7 cellular contexts compared by ENCODE assay signal in genomic region chr17:36653374-36653773, GRCh38.
"Had no signal": no experiment of that assay in that cellular context is flagged by ENCODE, and none has a peak within 500 bp of the region (broad histone marks: within the 10 kb centered on the region; RNA-seq: fewer than 3 reads in every experiment).

No MANE protein-coding gene starts in this region.

- FAIRE-seq: H54, HTR-8/SVneo, K562 had no signal

- DNase-seq: GM23248, GOT3, H9, IMR-90 had no signal

- H3K4me3 ChIP-seq: GM23248, K562 had no signal

- H2AFZ ChIP-seq: GM23248 had no signal

- H3K4me3 Mint-ChIP-seq: H9 had no signal

- ATAC-seq: K562 had no signal

- H3K9me3 Mint-ChIP-seq: H9 had no signal

- H3K27ac ChIP-seq: GM23248 had no signal

- H3K27ac Mint-ChIP-seq: H9 had no signal

- H3K9ac ChIP-seq: GM23248 had no signal
